Comparison of ENCODE assay signal across 8 cellular contexts in genomic region chr19:22052644-22053013, GRCh38. TPM values are rescaled to one million over a fixed set of nuclear protein-coding genes. Genes with fewer than 3 reads are reported as not detected.
DNase-seq lines count a peak whose midpoint lies in the region; ATAC-seq and TF ChIP-seq lines count a peak whose summit lies in the region.

No MANE protein-coding gene starts in this region.

- peak; percentile 1 for DNase-seq in CD1c-positive myeloid dendritic cell (ENCODE audit: extremely low spot score)
- DNase-seq in HFF-Myc (ENCODE audit: extremely low read depth, low read depth) = no peak
- peak; percentile 23 for DNase-seq in activated CD4-positive, alpha-beta T cell treated with anti-CD3 and anti-CD28 coated beads, Interleukin-2, amount 10 ng/mL, durations not matched to agents 7 days and 5 days
- DNase-seq in left cardiac atrium = peak; percentile 27
- no peak for DNase-seq in superior temporal gyrus (ENCODE audit: extremely low spot score)
- DNase-seq in NCI-H2081 (lab: John Stamatoyannopoulos, UW) = no peak
- DNase-seq in NCI-H446 (lab: John Stamatoyannopoulos, UW) = no peak

- H3K4me1 Mint-ChIP-seq in activated CD4-positive, alpha-beta T cell treated with anti-CD3 and anti-CD28 coated beads, Interleukin-2, amount 10 ng/mL, durations not matched to agents 7 days and 5 days = peaks cover 7% of the 10 kb centered on the region

- no peaks in the 10 kb centered on the region for H3K27me3 Mint-ChIP-seq in activated CD4-positive, alpha-beta T cell treated with anti-CD3 and anti-CD28 coated beads, Interleukin-2, amount 10 ng/mL, durations not matched to agents 7 days and 5 days

- CTCF ChIA-PET in activated CD4-positive, alpha-beta T cell treated with anti-CD3 and anti-CD28 coated beads, Interleukin-2, amount 10 ng/mL, durations not matched to agents 7 days and 5 days (lab: Charles Lee) = interaction anchor here (1.1 kb wide), 1 partner anchor 9 kb away, joined by 3 read pairs; no protein-coding TSS in a partner anchor

- peaks cover 0 to 8% (median 3%) of the 10 kb centered on the region in 5 donors for H3K4me1 ChIP-seq in subcutaneous abdominal adipose tissue (ENCODE audit: control insufficient read depth in 5 of 5, insufficient read depth in 5 of 5, low read length in 5 of 5)

- H3K9me3 ChIP-seq in subcutaneous abdominal adipose tissue (ENCODE audit: control insufficient read depth in 5 of 5, low read length in 5 of 5) = peaks cover 0 to 3% (median 0%) of the 10 kb centered on the region in 5 donors

- peak; percentile 52 to 58 for ATAC-seq in left cardiac atrium

- H3K27ac ChIP-seq in subcutaneous abdominal adipose tissue (ENCODE audit: low read depth, low read length) = no peak overlapping the region

- peak overlapping the region in 4 of 5 donors; percentile 5 to 80 (median 73) for H3K9ac ChIP-seq in subcutaneous abdominal adipose tissue (ENCODE audit: low read length in 5 of 5)

- no peak for TF ChIP-seq CTCF in HFF-Myc (IDR thresholded peaks at IDR 0.05; ENCODE audit: low read depth, low read length, missing control alignments)

- H3K4me3 ChIP-seq in HFF-Myc (replicated peaks; ENCODE audit: low read depth, low read length) = peak overlapping the region; percentile 35
- peak overlapping the region; percentile 82 to 92 (median 87) for H3K4me3 ChIP-seq in subcutaneous abdominal adipose tissue (ENCODE audit: low read depth in 1 of 5, low read length in 5 of 5)

- no peaks in the 10 kb centered on the region for H3K36me3 ChIP-seq in subcutaneous abdominal adipose tissue (ENCODE audit: control insufficient read depth in 5 of 5, insufficient read depth in 5 of 5, low read length in 5 of 5)

- H3K4me3 Mint-ChIP-seq in activated CD4-positive, alpha-beta T cell treated with anti-CD3 and anti-CD28 coated beads, Interleukin-2, amount 10 ng/mL, durations not matched to agents 7 days and 5 days = peak overlapping the region; percentile 94

- POLR2A ChIA-PET in activated CD4-positive, alpha-beta T cell treated with anti-CD3 and anti-CD28 coated beads, Interleukin-2, amount 10 ng/mL, durations not matched to agents 7 days and 5 days (lab: Charles Lee) = interaction anchor here (1.0 kb wide), 1 partner anchor 217 kb away, joined by 3 read pairs; the partner anchor contains the start of gene ZNF43

- peak overlapping the region; percentile 97 for H3K27ac Mint-ChIP-seq in activated CD4-positive, alpha-beta T cell treated with anti-CD3 and anti-CD28 coated beads, Interleukin-2, amount 10 ng/mL, durations not matched to agents 7 days and 5 days

- H3K9me3 Mint-ChIP-seq in activated CD4-positive, alpha-beta T cell treated with anti-CD3 and anti-CD28 coated beads, Interleukin-2, amount 10 ng/mL, durations not matched to agents 7 days and 5 days = peaks cover 23% of the 10 kb centered on the region

- H3K36me3 Mint-ChIP-seq in activated CD4-positive, alpha-beta T cell treated with anti-CD3 and anti-CD28 coated beads, Interleukin-2, amount 10 ng/mL, durations not matched to agents 7 days and 5 days (ENCODE audit: low read depth) = peaks cover 36% of the 10 kb centered on the region

- H3K27me3 ChIP-seq in subcutaneous abdominal adipose tissue (ENCODE audit: control insufficient read depth in 5 of 5, insufficient read depth in 4 of 5, low read length in 5 of 5) = no peaks in the 10 kb centered on the region

- intact Hi-C loops in left cardiac atrium (cut with DNase I) = no loop called here

RNA-seq across cellular contexts. Expression of gene ZNF257, which starts 0.3 kb away (rescaled TPM):
- total RNA-seq in activated CD4-positive, alpha-beta T cell treated with anti-CD3 and anti-CD28 coated beads, Interleukin-2, amount 10 ng/mL, durations not matched to agents 7 days and 5 days = 10 to 100 TPM; 13.3 to 13.7 TPM
- 1 to 10 TPM in 1 of 2 donors, under 1 TPM in 1; 0.88 to 1.4 TPM for total RNA-seq in left cardiac atrium

RNA-seq across cellular contexts. Expression of gene ZNF208, which starts 41.9 kb away (rescaled TPM):
- under 1 TPM; 0.57 to 0.73 TPM for total RNA-seq in activated CD4-positive, alpha-beta T cell treated with anti-CD3 and anti-CD28 coated beads, Interleukin-2, amount 10 ng/mL, durations not matched to agents 7 days and 5 days
- 10 to 100 TPM; 13.0 to 16.7 TPM for total RNA-seq in left cardiac atrium

Comparison
In these comparisons a context has a peak if more than half of its experiments do, and no peak if none do; other contexts are left out.
1. DNase-seq: peak in CD1c-positive myeloid dendritic cell (single experiment), activated CD4-positive, alpha-beta T cell treated with anti-CD3 and anti-CD28 coated beads, Interleukin-2, amount 10 ng/mL, durations not matched to agents 7 days and 5 days (single experiment) and left cardiac atrium (single experiment); none in HFF-Myc (single experiment), superior temporal gyrus (single experiment), NCI-H2081 (0 of 2) and NCI-H446 (0 of 2).
2. RNA of gene ZNF257, which starts 0.3 kb away (total RNA-seq): 13.3 to 13.7 TPM in activated CD4-positive, alpha-beta T cell treated with anti-CD3 and anti-CD28 coated beads, Interleukin-2, amount 10 ng/mL, durations not matched to agents 7 days and 5 days; 0.88 to 1.4 TPM in left cardiac atrium; every median in the first group is over 4 times any median in the second.
3. RNA of gene ZNF208, which starts 41.9 kb away (total RNA-seq): 13.0 to 16.7 TPM in left cardiac atrium; 0.57 to 0.73 TPM in activated CD4-positive, alpha-beta T cell treated with anti-CD3 and anti-CD28 coated beads, Interleukin-2, amount 10 ng/mL, durations not matched to agents 7 days and 5 days; every median in the first group is over 4 times any median in the second.